Comparison of ENCODE assay signal across 12 cellular contexts in genomic region chr17:44094701-44095387, GRCh38. TPM values are rescaled to one million over a fixed set of nuclear protein-coding genes. Genes with fewer than 3 reads are reported as not detected.
DNase-seq lines count a peak whose midpoint lies in the region; ATAC-seq and TF ChIP-seq lines count a peak whose summit lies in the region.
"Had no signal": no experiment of that assay in that cellular context is flagged by ENCODE, and none has a peak within 500 bp of the region (broad histone marks: within the 10 kb centered on the region; RNA-seq: fewer than 3 reads in every experiment).

No MANE protein-coding gene starts in this region.

- H3K4me1 ChIP-seq in cardiac muscle cell (ENCODE audit: low read depth) (peaks cover 28% of the 10 kb centered on the region), upper lobe of right lung (peaks cover 28% of the 10 kb centered on the region)

- H3K27me3 Mint-ChIP-seq in nephron progenitor cell (ENCODE audit: low read depth, poor library complexity), result no peaks in the 10 kb centered on the region
- H3K27me3 Mint-ChIP-seq: activated CD4-positive, alpha-beta memory T cell treated with anti-CD3 and anti-CD28 coated beads, Interleukin-2, amount 10 ng/mL, durations not matched to agents 7 days and 5 days; activated naive CD8-positive, alpha-beta T cell treated with anti-CD3 and anti-CD28 coated beads, Interleukin-2, amount 10 ng/mL, durations not matched to agents 7 days and 5 days had no signal

- H3K27ac ChIP-seq in cardiac muscle cell, result peak overlapping the region; percentile 97
- peak overlapping the region; percentile 90 for H3K27ac ChIP-seq in upper lobe of right lung

- no peaks in the 10 kb centered on the region for H3K27me3 ChIP-seq in cardiac muscle cell
- H3K27me3 ChIP-seq in upper lobe of right lung, result no peaks in the 10 kb centered on the region

- H3K27ac Mint-ChIP-seq in nephron progenitor cell, result no peak overlapping the region
- H3K27ac Mint-ChIP-seq: activated CD4-positive, alpha-beta memory T cell treated with anti-CD3 and anti-CD28 coated beads, Interleukin-2, amount 10 ng/mL, durations not matched to agents 7 days and 5 days had no signal

- intact Hi-C loops in left ventricle myocardium superior (cut with micrococcal nuclease) (no loop called here), upper lobe of right lung (cut with DNase I) (no loop called here)

- DNase-seq in cardiac muscle cell (ENCODE audit: low read depth in 1 of 2, low spot score in 1 of 2), result no peak
- DNase-seq in left ventricle myocardium superior, result no peak
- peak; percentile 11 for DNase-seq in dermis blood vessel endothelial cell
- no peak for DNase-seq in nephron progenitor cell
- DNase-seq in upper lobe of right lung, result no peak
- DNase-seq in NCI-H128 (lab: John Stamatoyannopoulos, UW; ENCODE audit: unreplicated experiment), result no peak
- no peak for DNase-seq in NCI-H146 treated with DMSO at 0.1 percent for 48 hours (lab: John Stamatoyannopoulos, UW; ENCODE audit: unreplicated experiment)
- DNase-seq: activated CD4-positive, alpha-beta memory T cell treated with anti-CD3 and anti-CD28 coated beads, Interleukin-2, amount 10 ng/mL, durations not matched to agents 7 days and 5 days; activated naive CD8-positive, alpha-beta T cell treated with anti-CD3 and anti-CD28 coated beads, Interleukin-2, amount 10 ng/mL, durations not matched to agents 7 days and 5 days; stimulated activated naive CD8-positive, alpha-beta T cell treated with anti-CD3 and anti-CD28 coated beads, Interleukin-15, Interleukin-2, amounts not matched to agents 100 U/mL and 50 U/mL, for 24 hours had no signal

- ATAC-seq in left ventricle myocardium superior (no peak), upper lobe of right lung (no peak), HG03045 (IDR thresholded peaks at IDR 0.05; ENCODE audit: unreplicated experiment) (no peak)
- ATAC-seq: stimulated activated naive CD8-positive, alpha-beta T cell treated with anti-CD3 and anti-CD28 coated beads, Interleukin-15, Interleukin-2, amounts not matched to agents 100 U/mL and 50 U/mL, for 24 hours had no signal

- H3K4me3 ChIP-seq in cardiac muscle cell, result no peak overlapping the region
- H3K4me3 ChIP-seq in upper lobe of right lung, result no peak overlapping the region

- H3K36me3 Mint-ChIP-seq in nephron progenitor cell (ENCODE audit: low read depth), result peaks cover 13% of the 10 kb centered on the region
- H3K36me3 Mint-ChIP-seq: activated naive CD8-positive, alpha-beta T cell treated with anti-CD3 and anti-CD28 coated beads, Interleukin-2, amount 10 ng/mL, durations not matched to agents 7 days and 5 days had no signal

- TF ChIP-seq CTCF in cardiac muscle cell (IDR thresholded peaks at IDR 0.05; ENCODE audit: low read depth, low read length) (no peak), nephron progenitor cell (IDR thresholded peaks at IDR 0.05) (no peak), upper lobe of right lung (IDR thresholded peaks at IDR 0.05) (no peak)

- H3K9me3 ChIP-seq in cardiac muscle cell (ENCODE audit: low read depth) (no peaks in the 10 kb centered on the region), upper lobe of right lung (no peaks in the 10 kb centered on the region)

- H3K9me3 Mint-ChIP-seq in nephron progenitor cell, result no peaks in the 10 kb centered on the region
- H3K9me3 Mint-ChIP-seq: activated CD4-positive, alpha-beta memory T cell treated with anti-CD3 and anti-CD28 coated beads, Interleukin-2, amount 10 ng/mL, durations not matched to agents 7 days and 5 days; activated naive CD8-positive, alpha-beta T cell treated with anti-CD3 and anti-CD28 coated beads, Interleukin-2, amount 10 ng/mL, durations not matched to agents 7 days and 5 days; mesothelial cell of epicardium had no signal

- peak overlapping the region; percentile 79 for H3K4me3 Mint-ChIP-seq in nephron progenitor cell
- H3K4me3 Mint-ChIP-seq: activated CD4-positive, alpha-beta memory T cell treated with anti-CD3 and anti-CD28 coated beads, Interleukin-2, amount 10 ng/mL, durations not matched to agents 7 days and 5 days had no signal

- H3K4me1 Mint-ChIP-seq in nephron progenitor cell, result peaks cover 38% of the 10 kb centered on the region

- peaks cover 22% of the 10 kb centered on the region for H3K36me3 ChIP-seq in cardiac muscle cell
- H3K36me3 ChIP-seq in upper lobe of right lung, result peaks cover 38% of the 10 kb centered on the region

RNA-seq across cellular contexts. Expression of gene G6PC3, which starts 24.3 kb away (rescaled TPM):
- total RNA-seq in cardiac muscle cell (93.1 and 95.3 TPM in 2 replicates), left ventricle myocardium superior (26.3 TPM), dermis blood vessel endothelial cell (14.3 and 35.1 TPM in 2 replicates), upper lobe of right lung (39.7 TPM)
- polyA plus RNA-seq in cardiac muscle cell, result 162 and 234 TPM in 2 replicates

RNA-seq across cellular contexts. Expression of gene LSM12, which starts 28.4 kb away (rescaled TPM):
- total RNA-seq in cardiac muscle cell, result 31.0 and 45.3 TPM in 2 replicates
- 46.5 and 60.7 TPM in 2 replicates for polyA plus RNA-seq in cardiac muscle cell
- 58.2 TPM for total RNA-seq in left ventricle myocardium superior
- total RNA-seq in dermis blood vessel endothelial cell, result 21.8 and 32.0 TPM in 2 replicates
- total RNA-seq in upper lobe of right lung, result 39.8 TPM

RNA-seq across cellular contexts. Expression of gene HDAC5, which starts 28.6 kb away (rescaled TPM):
- 164 and 300 TPM in 2 replicates for total RNA-seq in cardiac muscle cell
- polyA plus RNA-seq in cardiac muscle cell, result 94.1 and 209 TPM in 2 replicates
- total RNA-seq in left ventricle myocardium superior, result 81.4 TPM
- 50.3 and 52.1 TPM in 2 replicates for total RNA-seq in dermis blood vessel endothelial cell
- total RNA-seq in upper lobe of right lung, result 55.3 TPM

RNA-seq across cellular contexts. Expression of gene HROB, which starts 46.9 kb away (rescaled TPM):
- 3.6 and 9.6 TPM in 2 replicates for total RNA-seq in cardiac muscle cell
- 7.8 and 15.6 TPM in 2 replicates for polyA plus RNA-seq in cardiac muscle cell
- 1.5 TPM for total RNA-seq in left ventricle myocardium superior
- total RNA-seq in dermis blood vessel endothelial cell, result 1.2 and 2.9 TPM in 2 replicates
- total RNA-seq in upper lobe of right lung, result 0.35 TPM
